ENCODE assay signal across 16 cellular contexts in the genomic region with DNA sequence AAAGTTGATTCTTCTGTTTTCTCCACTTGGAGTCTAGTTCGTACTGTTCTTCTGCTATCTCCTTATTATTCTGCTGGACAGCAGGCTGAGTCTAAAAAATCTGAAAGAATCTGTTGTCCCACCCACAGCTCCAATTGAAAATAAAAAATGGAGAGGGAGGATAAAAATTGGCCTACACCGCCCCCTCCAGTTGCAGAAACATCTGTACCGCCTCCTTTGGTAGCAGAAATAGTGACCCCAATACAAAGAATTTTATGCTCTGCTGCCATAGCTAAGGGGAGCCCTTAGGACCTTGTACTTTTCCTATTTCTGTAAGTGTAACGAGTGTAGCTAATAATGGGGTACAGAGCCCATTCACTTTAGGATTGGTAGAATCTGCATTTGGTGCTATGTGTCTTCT. TPM values are rescaled to one million over a fixed set of nuclear protein-coding genes. Genes with fewer than 3 reads are reported as not detected.
DNase-seq lines count a peak whose midpoint lies in the region; ATAC-seq, FAIRE-seq and TF ChIP-seq lines count a peak whose summit lies in the region.
"Had no signal": no experiment of that assay in that cellular context is flagged by ENCODE, and none has a peak within 500 bp of the region (broad histone marks: within the 10 kb centered on the region; RNA-seq: fewer than 3 reads in every experiment).

No MANE protein-coding gene starts in this region.

- no peak for FAIRE-seq in astrocyte (lab: Jason Lieb, UNC)
- FAIRE-seq: G401.6 had no signal

- peak overlapping the region in 1 of 4 donors; percentile 4 for H3K4me3 Mint-ChIP-seq in IgD-negative memory B cell
- no peak overlapping the region for H3K4me3 Mint-ChIP-seq in astrocyte (ENCODE audit: unreplicated experiment)

- no peaks in the 10 kb centered on the region for H3K36me3 ChIP-seq in BJ (ENCODE audit: control insufficient read depth, insufficient read depth, low read length)
- no peaks in the 10 kb centered on the region for H3K36me3 ChIP-seq in astrocyte (ENCODE audit: insufficient read depth, low read length)
- no peaks in the 10 kb centered on the region for H3K36me3 ChIP-seq in liver (ENCODE audit: control insufficient read depth in 4 of 4, insufficient read depth in 3 of 4, low read depth in 1 of 4, low read length in 3 of 4)
- H3K36me3 ChIP-seq: SJCRH30 had no signal

- CTCF ChIA-PET in BJ (lab: Yijun Ruan, JAX): interaction anchor here (0.6 to 2.0 kb wide), 7 partner anchors 9 to 291 kb away, joined by 3 to 6 read pairs (median 5); no protein-coding TSS in a partner anchor

- H3K27me3 Mint-ChIP-seq in IgD-negative memory B cell (peaks cover 4% of the 10 kb centered on the region), astrocyte (ENCODE audit: low read depth, unreplicated experiment) (peaks cover 12% of the 10 kb centered on the region)

- no peak overlapping the region for H3K27ac ChIP-seq in astrocyte (ENCODE audit: low read depth, low read length)
- no peak overlapping the region for H3K27ac ChIP-seq in liver (ENCODE audit: low read depth in 1 of 2, low read length in 2 of 2)
- H3K27ac ChIP-seq: SJCRH30 had no signal

- H3K4me3 ChIP-seq in BJ (ENCODE audit: low read depth, low read length) (no peak overlapping the region), astrocyte (ENCODE audit: insufficient read depth, low read depth, low read length) (no peak overlapping the region), liver (ENCODE audit: low read depth in 1 of 3, low read length in 3 of 3) (no peak overlapping the region)
- H3K4me3 ChIP-seq: SJCRH30 had no signal

- H3K9me3 ChIP-seq in astrocyte (ENCODE audit: insufficient read depth, low read depth, low read length): no peaks in the 10 kb centered on the region
- H3K9me3 ChIP-seq in liver (ENCODE audit: control insufficient read depth in 4 of 4, low read length in 3 of 4): no peaks in the 10 kb centered on the region
- H3K9me3 ChIP-seq: SJCRH30 had no signal

- TF ChIP-seq CTCF in BJ (IDR thresholded peaks at IDR 0.05; ENCODE audit: insufficient read depth, low read depth, low read length): peak; percentile 8; the same call in 1 of the 2 replicates
- peak; percentile 10 for TF ChIP-seq CTCF in astrocyte (IDR thresholded peaks at IDR 0.05; ENCODE audit: insufficient read depth, low read depth, low read length)
- TF ChIP-seq CTCF in liver (IDR thresholded peaks at IDR 0.05; ENCODE audit: low read depth, low read length, missing input control): peak; percentile 14

- peak; percentile 47 to 66 for TF ChIP-seq RAD21 in liver (IDR thresholded peaks at IDR 0.05)

- peaks cover 5% of the 10 kb centered on the region for H3K79me2 ChIP-seq in astrocyte (ENCODE audit: insufficient read depth, low read length)

- H3K4me2 ChIP-seq in astrocyte (ENCODE audit: low read length): no peak overlapping the region

- H4K20me1 ChIP-seq in astrocyte (ENCODE audit: insufficient read depth, low read length): no peaks in the 10 kb centered on the region

- no peak overlapping the region for H3K9ac ChIP-seq in astrocyte (ENCODE audit: low read length)
- H3K9ac ChIP-seq in liver (ENCODE audit: low read depth in 1 of 2, low read length in 2 of 2): no peak overlapping the region

- H3K27ac Mint-ChIP-seq in IgD-negative memory B cell (peak overlapping the region in 2 of 3 donors; percentile 47 to 58), astrocyte (ENCODE audit: unreplicated experiment) (no peak overlapping the region)
- H3K27ac Mint-ChIP-seq: CD4-positive, CD25-positive, alpha-beta regulatory T cell had no signal

- H2AFZ ChIP-seq in astrocyte (ENCODE audit: low read depth, low read length): no peak overlapping the region

- DNase-seq in BJ (ENCODE audit: low read depth): no peak
- no peak for DNase-seq in astrocyte (ENCODE audit: low read depth)
- DNase-seq in effector CD8-positive, alpha-beta T cell (lab: John Stamatoyannopoulos, UW): no peak
- no peak for DNase-seq in occipital lobe (lab: John Stamatoyannopoulos, UW)
- no peak for DNase-seq in activated effector memory CD4-positive, alpha-beta T cell treated with anti-CD3 and anti-CD28 coated beads, Interleukin-2, amount 50 U/mL, for 16 hours
- DNase-seq: activated T-cell treated with anti-CD3 and anti-CD28 coated beads, Interleukin-2, amount 50 U/mL, for 1 hour; CD4-positive, CD25-positive, alpha-beta regulatory T cell; mesendoderm; NCI-H1092; posterior cingulate gyrus; stimulated activated naive CD4-positive, alpha-beta T cell had no signal

- peaks cover 37 to 47% (median 38%) of the 10 kb centered on the region in 3 donors for H3K4me1 Mint-ChIP-seq in IgD-negative memory B cell
- peaks cover 20% of the 10 kb centered on the region for H3K4me1 Mint-ChIP-seq in astrocyte (ENCODE audit: low read depth, unreplicated experiment)

- H3K27me3 ChIP-seq in BJ (ENCODE audit: control insufficient read depth, insufficient read depth, low read length) (no peaks in the 10 kb centered on the region), astrocyte (ENCODE audit: insufficient read depth, low read length) (peaks cover 8% of the 10 kb centered on the region), liver (ENCODE audit: control insufficient read depth in 4 of 4, insufficient read depth in 4 of 4, low read length in 3 of 4) (no peaks in the 10 kb centered on the region)
- H3K27me3 ChIP-seq: SJCRH30 had no signal

- WGBS in liver: 83% methylated on average over 4 of the region's 4 CpGs

- H3K36me3 Mint-ChIP-seq in IgD-negative memory B cell (peaks cover 2% of the 10 kb centered on the region), astrocyte (ENCODE audit: low read depth, unreplicated experiment) (no peaks in the 10 kb centered on the region)
- H3K36me3 Mint-ChIP-seq: CD4-positive, CD25-positive, alpha-beta regulatory T cell had no signal

- POLR2A ChIA-PET in BJ (lab: Charles Lee): interaction anchor here (0.5 kb wide), 1 partner anchor 36 kb away, joined by 12 read pairs; no protein-coding TSS in a partner anchor

- ATAC-seq in GM21825 (IDR thresholded peaks at IDR 0.05; ENCODE audit: unreplicated experiment): no peak

- H3K9me3 Mint-ChIP-seq in IgD-negative memory B cell: no peaks in the 10 kb centered on the region
- peaks cover 3% of the 10 kb centered on the region for H3K9me3 Mint-ChIP-seq in astrocyte (ENCODE audit: unreplicated experiment)

- H3K4me1 ChIP-seq in astrocyte (ENCODE audit: insufficient read depth, low read length) (peaks cover 16% of the 10 kb centered on the region), liver (ENCODE audit: control insufficient read depth in 4 of 4, insufficient read depth in 4 of 4, low read length in 3 of 4) (peaks cover 6 to 34% (median 21%) of the 10 kb centered on the region in 4 donors)

TF ChIP-seq in liver, 16 proteins besides CTCF, POLR2A, EP300 and RAD21:
- TF ChIP-seq FOXA2 (IDR thresholded peaks at IDR 0.05): no peak
- TF ChIP-seq, protein P1, sequence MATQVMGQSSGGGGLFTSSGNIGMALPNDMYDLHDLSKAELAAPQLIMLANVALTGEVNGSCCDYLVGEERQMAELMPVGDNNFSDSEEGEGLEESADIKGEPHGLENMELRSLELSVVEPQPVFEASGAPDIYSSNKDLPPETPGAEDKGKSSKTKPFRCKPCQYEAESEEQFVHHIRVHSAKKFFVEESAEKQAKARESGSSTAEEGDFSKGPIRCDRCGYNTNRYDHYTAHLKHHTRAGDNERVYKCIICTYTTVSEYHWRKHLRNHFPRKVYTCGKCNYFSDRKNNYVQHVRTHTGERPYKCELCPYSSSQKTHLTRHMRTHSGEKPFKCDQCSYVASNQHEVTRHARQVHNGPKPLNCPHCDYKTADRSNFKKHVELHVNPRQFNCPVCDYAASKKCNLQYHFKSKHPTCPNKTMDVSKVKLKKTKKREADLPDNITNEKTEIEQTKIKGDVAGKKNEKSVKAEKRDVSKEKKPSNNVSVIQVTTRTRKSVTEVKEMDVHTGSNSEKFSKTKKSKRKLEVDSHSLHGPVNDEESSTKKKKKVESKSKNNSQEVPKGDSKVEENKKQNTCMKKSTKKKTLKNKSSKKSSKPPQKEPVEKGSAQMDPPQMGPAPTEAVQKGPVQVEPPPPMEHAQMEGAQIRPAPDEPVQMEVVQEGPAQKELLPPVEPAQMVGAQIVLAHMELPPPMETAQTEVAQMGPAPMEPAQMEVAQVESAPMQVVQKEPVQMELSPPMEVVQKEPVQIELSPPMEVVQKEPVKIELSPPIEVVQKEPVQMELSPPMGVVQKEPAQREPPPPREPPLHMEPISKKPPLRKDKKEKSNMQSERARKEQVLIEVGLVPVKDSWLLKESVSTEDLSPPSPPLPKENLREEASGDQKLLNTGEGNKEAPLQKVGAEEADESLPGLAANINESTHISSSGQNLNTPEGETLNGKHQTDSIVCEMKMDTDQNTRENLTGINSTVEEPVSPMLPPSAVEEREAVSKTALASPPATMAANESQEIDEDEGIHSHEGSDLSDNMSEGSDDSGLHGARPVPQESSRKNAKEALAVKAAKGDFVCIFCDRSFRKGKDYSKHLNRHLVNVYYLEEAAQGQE (IDR thresholded peaks at IDR 0.05): peak; percentile 22
TF ChIP-seq in liver: peak in this region for 1.

RNA-seq across cellular contexts. Expression of gene FKBP1A, which starts 4.9 kb away (rescaled TPM):
- polyA plus RNA-seq in BJ (2011; rRNA removed): 476 and 549 TPM in 2 replicates
- polyA minus RNA-seq in BJ (2011; rRNA and poly(A)+ RNA removed): 190 and 274 TPM in 2 replicates
- 36.1 TPM for polyA plus RNA-seq in IgD-negative memory B cell
- total RNA-seq in astrocyte: 360 and 379 TPM in 2 replicates
- total RNA-seq in liver: 10 to 100 TPM; 49.3 to 50.0 TPM
- polyA plus RNA-seq in liver: 100 to 1,000 TPM; 104 to 114 TPM
- 79.4 TPM for total RNA-seq in occipital lobe
